In genomic region chr19:55124126-55124525, GRCh38 we compare ENCODE assay signal across 8 cellular contexts. TPM values are rescaled to one million over a fixed set of nuclear protein-coding genes. Genes with fewer than 3 reads are reported as not detected.
DNase-seq lines count a peak whose midpoint lies in the region; TF ChIP-seq lines count a peak whose summit lies in the region.
"Not testable (repeated sequence)": the region's sequence is repeated elsewhere in the genome, so short reads cannot be mapped to it uniquely, and the experiment has no call there.
"Had no signal": no experiment of that assay in that cellular context is flagged by ENCODE, and none has a peak within 500 bp of the region (broad histone marks: within the 10 kb centered on the region; RNA-seq: fewer than 3 reads in every experiment).

No MANE protein-coding gene starts in this region.

- H3K36me3 Mint-ChIP-seq in neural crest cell (ENCODE audit: low read depth): not testable (repeated sequence)

- H3K27ac Mint-ChIP-seq in neural crest cell (ENCODE audit: unreplicated experiment): not testable (repeated sequence)

- H3K9me3 Mint-ChIP-seq in neural crest cell: not testable (repeated sequence)

- H3K27me3 ChIP-seq in WERI-Rb-1 (ENCODE audit: insufficient read depth, low read depth, severe bottlenecking): not testable (repeated sequence)

- H3K27me3 Mint-ChIP-seq in neural crest cell (ENCODE audit: low read depth): peaks cover 59% of the 10 kb centered on the region

- not testable (repeated sequence) for H3K4me1 Mint-ChIP-seq in neural crest cell

- not testable (repeated sequence) for H3K9me3 ChIP-seq in WERI-Rb-1 (ENCODE audit: severe bottlenecking)

- TF ChIP-seq CTCF in WERI-Rb-1 (IDR thresholded peaks at IDR 0.05; ENCODE audit: low read depth, low read length); neural crest cell (conservative IDR thresholded peaks at IDR 0.05): not testable (repeated sequence)

- H3K36me3 ChIP-seq in WERI-Rb-1: not testable (repeated sequence)

- DNase-seq in NCI-H82 (lab: John Stamatoyannopoulos, UW): peak; percentile 67
- peak; percentile 87 for DNase-seq in WERI-Rb-1
- DNase-seq in left kidney (ENCODE audit: low read depth, low spot score): peak; percentile 64
- DNase-seq in neural crest cell (ENCODE audit: low read depth, low spot score): not testable (repeated sequence)

- peak overlapping the region; percentile 56 for H3K27ac ChIP-seq in WERI-Rb-1

- H3K4me3 Mint-ChIP-seq in neural crest cell: peak overlapping the region; percentile 16

- H3K4me3 ChIP-seq in WERI-Rb-1 (ENCODE audit: low read depth, low read length): not testable (repeated sequence)

RNA-seq across cellular contexts. Expression of gene PPP1R12C, which starts 6.7 kb away (rescaled TPM):
- 107 and 108 TPM in 2 replicates for total RNA-seq in neural crest cell

RNA-seq across cellular contexts. Expression of gene TNNT1, which starts 24.9 kb away (rescaled TPM):
- total RNA-seq in neural crest cell: 1.1 TPM in 1 of 2 replicates, not detected in the other
- total RNA-seq: CD4-positive, alpha-beta memory T cell; CD4-positive, CD25-positive, alpha-beta regulatory T cell; CD8-positive, alpha-beta memory T cell had no signal

RNA-seq across cellular contexts. Expression of gene TNNI3, which starts 33.4 kb away (rescaled TPM):
- total RNA-seq in neural crest cell: 5.4 and 6.5 TPM in 2 replicates
- total RNA-seq: CD4-positive, alpha-beta memory T cell; CD4-positive, CD25-positive, alpha-beta regulatory T cell; CD8-positive, alpha-beta memory T cell; GM12878 had no signal

RNA-seq across cellular contexts. Expression of gene DNAAF3, which starts 42.3 kb away (rescaled TPM):
- 9.5 and 10.4 TPM in 2 replicates for total RNA-seq in neural crest cell
- total RNA-seq: CD4-positive, alpha-beta memory T cell; CD4-positive, CD25-positive, alpha-beta regulatory T cell; GM12878 had no signal

RNA-seq across cellular contexts. Expression of gene EPS8L1, which starts 48.5 kb away (rescaled TPM):
- total RNA-seq in neural crest cell: 22.4 TPM in 2 replicates
